ENCODE assay signal across 15 cellular contexts in the genomic region with DNA sequence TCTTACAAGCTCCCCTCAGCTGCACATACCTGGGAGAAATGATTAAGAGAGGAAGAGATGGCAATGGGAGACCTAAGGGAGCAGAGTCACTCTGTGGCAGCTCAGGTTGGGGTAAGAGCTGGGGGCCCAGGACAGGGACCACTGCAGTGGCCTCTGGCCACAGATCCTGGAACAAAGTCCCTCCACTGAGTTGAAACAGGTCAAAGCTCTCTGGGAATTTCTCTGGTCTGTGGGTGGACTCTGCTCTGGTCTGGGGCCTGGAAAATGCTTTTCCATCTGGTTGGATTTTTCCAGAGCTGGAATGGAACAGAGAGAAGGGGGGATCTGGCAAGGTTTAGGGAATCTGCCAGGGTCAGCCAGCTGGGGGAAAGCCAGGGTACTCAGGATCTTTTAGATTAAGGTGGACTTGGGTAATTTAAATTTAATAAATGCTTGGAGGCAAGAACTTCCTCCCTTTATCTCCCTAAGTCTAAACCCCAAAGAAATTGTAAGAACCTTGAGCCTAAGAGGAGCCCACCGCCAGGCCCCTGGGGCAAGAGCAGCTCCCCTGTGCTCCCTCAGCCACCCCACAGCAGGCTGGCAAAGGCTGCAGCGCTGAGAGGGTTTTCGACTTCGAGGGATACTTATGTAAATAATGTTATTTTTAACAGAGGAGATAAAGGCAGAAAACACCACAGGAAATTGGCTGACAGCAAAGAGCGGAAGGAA. TPM values are rescaled to one million over a fixed set of nuclear protein-coding genes. Genes with fewer than 3 reads are reported as not detected.
DNase-seq lines count a peak whose midpoint lies in the region; ATAC-seq, FAIRE-seq and TF ChIP-seq lines count a peak whose summit lies in the region.
"Had no signal": no experiment of that assay in that cellular context is flagged by ENCODE, and none has a peak within 500 bp of the region (broad histone marks: within the 10 kb centered on the region; RNA-seq: fewer than 3 reads in every experiment).

No MANE protein-coding gene starts in this region.

- peak overlapping the region in 1 of 2 experiments; percentile 16; a peak in 2 of 6 replicates for H3K27ac ChIP-seq in A549
- H3K27ac ChIP-seq in HEK293 (ENCODE audit: extremely low read depth, low read depth, low read length) = peak overlapping the region; percentile 71
- H3K27ac ChIP-seq: lower lobe of right lung, pancreas had no signal

- FAIRE-seq in A549 (lab: Jason Lieb, UNC) = no peak
- FAIRE-seq: H1, pancreas, urothelium cell line had no signal

- POLR2A ChIA-PET in A549 (lab: Yijun Ruan, JAX) = no interaction called here
- POLR2A ChIA-PET in HEK293 (lab: Yijun Ruan, JAX) = interaction anchor here (0.6 to 2.2 kb wide), 4 partner anchors 12 to 137 kb away, joined by 3 to 14 read pairs (median 7); a partner anchor contains a TSS
- POLR2A ChIA-PET in T-cell (lab: Charles Lee) = interaction anchor here in 1 of 2 donors (0.6 kb wide), 2 partner anchors 201 to 424 kb away, joined by 3 read pairs; no protein-coding TSS in a partner anchor

- H3K9me3 Mint-ChIP-seq in T-cell = no peaks in the 10 kb centered on the region
- H3K9me3 Mint-ChIP-seq in naive B cell = peaks cover 0 to 28% (median 5%) of the 10 kb centered on the region in 7 donors
- H3K9me3 Mint-ChIP-seq: activated naive CD8-positive, alpha-beta T cell treated with anti-CD3 and anti-CD28 coated beads for 36 hours had no signal

- no peak for TF ChIP-seq EP300 in A549 (IDR thresholded peaks at IDR 0.05)

- ATAC-seq in A549 (peak in 1 of 2 experiments; percentile 32; a peak in 3 of 6 replicates), T-cell (replicated peaks in 1 of 4) (peak in 1 of 4 experiments; percentile 7), naive B cell (ENCODE audit: low read depth in 2 of 2) (no peak)
- ATAC-seq: lower lobe of right lung, pancreas had no signal

- H3K4me3 ChIP-seq in A549 (no peak overlapping the region; the same call in 2 of the 3 replicates), HEK293 (ENCODE audit: low read depth, low read length) (no peak overlapping the region)
- H3K4me3 ChIP-seq: lower lobe of right lung, pancreas had no signal

- H3K36me3 Mint-ChIP-seq in T-cell (no peaks in the 10 kb centered on the region), naive B cell (peaks cover 0 to 30% of the 10 kb centered on the region in 2 donors)
- H3K36me3 Mint-ChIP-seq: activated naive CD8-positive, alpha-beta T cell treated with anti-CD3 and anti-CD28 coated beads for 36 hours had no signal

- TF ChIP-seq CTCF in A549 (IDR thresholded peaks at IDR 0.05) (no peak), HEK293 (tag by site-specific recombination; IDR thresholded peaks at IDR 0.05) (no peak)

- 42% methylated on average over 5 of the region's 5 CpGs for WGBS in A549 (ENCODE audit: missing lambda C conversion rate)

- DNase-seq in A549 (ENCODE audit: low read depth in 1 of 2, low spot score in 1 of 2) (no peak), T-cell (no peak), naive B cell (no peak), medulla oblongata (ENCODE audit: extremely low spot score) (no peak), NCI-H1930 (lab: John Stamatoyannopoulos, UW) (no peak), dedifferentiated amniotic fluid mesenchymal stem cell (ENCODE audit: extremely low spot score) (no peak)
- DNase-seq in stimulated activated CD4-positive, alpha-beta T cell treated with anti-CD3 and anti-CD28 coated beads, Interleukin-4, amount 100 ng/mL, for 1 hour = no peak
- DNase-seq: activated naive CD8-positive, alpha-beta T cell treated with anti-CD3 and anti-CD28 coated beads for 36 hours; lower lobe of right lung; pancreas had no signal

- no peak for TF ChIP-seq POLR2A in A549 (IDR thresholded peaks at IDR 0.05; ENCODE audit: low read length)

- H3K4me1 Mint-ChIP-seq in T-cell (peaks cover 34 to 58% (median 53%) of the 10 kb centered on the region in 3 donors), naive B cell (peaks cover 31 to 55% (median 38%) of the 10 kb centered on the region in 3 donors)

- H3K4me3 Mint-ChIP-seq in T-cell (peak overlapping the region in 2 of 3 donors; percentile 25 to 42), naive B cell (peak overlapping the region in 6 of 8 donors; percentile 13 to 64 (median 56))
- H3K4me3 Mint-ChIP-seq: activated naive CD8-positive, alpha-beta T cell treated with anti-CD3 and anti-CD28 coated beads for 36 hours had no signal

- H3K4me1 ChIP-seq in A549 (peaks cover 29% of the 10 kb centered on the region), HEK293 (ENCODE audit: control insufficient read depth, insufficient read depth, low read length) (peaks cover 38% of the 10 kb centered on the region)

- H3K27me3 Mint-ChIP-seq in T-cell (peaks cover 87 to 92% of the 10 kb centered on the region in 2 donors), naive B cell (peaks cover 76 to 96% (median 93%) of the 10 kb centered on the region in 3 donors)

- peak overlapping the region; percentile 87 for H3K4me2 ChIP-seq in A549

- no peaks in the 10 kb centered on the region for H3K36me3 ChIP-seq in HEK293 (ENCODE audit: control insufficient read depth in 2 of 2, insufficient read depth in 1 of 2, low read length in 2 of 2)
- H3K36me3 ChIP-seq: lower lobe of right lung, pancreas, WERI-Rb-1 had no signal

- no peaks in the 10 kb centered on the region for H3K9me3 ChIP-seq in A549
- no peaks in the 10 kb centered on the region for H3K9me3 ChIP-seq in HEK293 (ENCODE audit: control insufficient read depth, insufficient read depth, low read depth, low read length)
- H3K9me3 ChIP-seq: lower lobe of right lung, pancreas had no signal

- CTCF ChIA-PET in A549 (lab: Yijun Ruan, JAX) = interaction anchor here (0.5 to 5.8 kb wide), 34 partner anchors 13 to 393 kb away, joined by 3 to 171 read pairs (median 4); a partner anchor contains a TSS
- CTCF ChIA-PET in HEK293 (lab: Yijun Ruan, JAX) = interaction anchor here (0.6 to 5.8 kb wide), 25 partner anchors 11 to 379 kb away, joined by 3 to 88 read pairs (median 4); a partner anchor contains a TSS
- CTCF ChIA-PET in T-cell (lab: Charles Lee) = interaction anchor here (0.6 to 1.5 kb wide), 5 partner anchors 9 to 263 kb away, joined by 3 to 8 read pairs (median 3); a partner anchor contains a TSS

- H3K27ac Mint-ChIP-seq in T-cell = peak overlapping the region in 1 of 2 donors; percentile 27
- H3K27ac Mint-ChIP-seq in naive B cell = peak overlapping the region in 2 of 6 donors; percentile 83 to 95
- H3K27ac Mint-ChIP-seq: activated naive CD8-positive, alpha-beta T cell treated with anti-CD3 and anti-CD28 coated beads for 36 hours had no signal

- TF ChIP-seq RAD21 in A549 (conservative IDR thresholded peaks at IDR 0.05 in 1 of 2, IDR thresholded peaks at IDR 0.05 in 1 of 2) = no peak

TF ChIP-seq in A549, 52 proteins besides CTCF, POLR2A, EP300 and RAD21 (continues in another document):
- TF ChIP-seq KDM5A (IDR thresholded peaks at IDR 0.05) = no peak
- no peak for TF ChIP-seq FOSB (CRISPR knock-in tag; IDR thresholded peaks at IDR 0.05)
- TF ChIP-seq HOXB5 (CRISPR knock-in tag; IDR thresholded peaks at IDR 0.05) = no peak
- no peak for TF ChIP-seq FOXS1 (CRISPR knock-in tag; IDR thresholded peaks at IDR 0.05)
- TF ChIP-seq CBX8 (IDR thresholded peaks at IDR 0.05) = no peak

TF ChIP-seq in HEK293, 187 proteins besides CTCF, POLR2A, EP300 and RAD21 (continues in another document):
- TF ChIP-seq ZBTB1 (tag by site-specific recombination; IDR thresholded peaks at IDR 0.05) = no peak
- peak; percentile 37; the same call in 1 of the 2 replicates for TF ChIP-seq ZBTB8A (tag by site-specific recombination; IDR thresholded peaks at IDR 0.05)
- no peak for TF ChIP-seq KLF10 (tag by site-specific recombination; IDR thresholded peaks at IDR 0.05)

RNA-seq across cellular contexts. Expression of a gene that starts 3.7 kb away (rescaled TPM):
- polyA plus RNA-seq in A549 (2011; rRNA removed) = 2.5 and 2.9 TPM in 2 replicates
- 2.3 and 2.4 TPM in 2 replicates for polyA plus RNA-seq in A549 (2012; cell fraction: cytosol; rRNA removed)
- polyA plus RNA-seq in A549 (2012; cell fraction: nucleus; rRNA removed) = 1.7 and 2.0 TPM in 2 replicates
- polyA plus RNA-seq in A549 (2017; fragmentation: RNase III; extraction: RNeasy Plus Mini Kit Qiagen cat#74134 plus additional on column Dnase treatment) = 2.1 to 4.3 TPM (median 3.2 TPM) in 3 replicates
- 0.54 and 1.4 TPM in 2 replicates for polyA minus RNA-seq in A549 (2011; rRNA and poly(A)+ RNA removed)
- under 1 TPM in 1 of 5 donors, not detected in 4; 0.30 TPM for total RNA-seq in T-cell
- not detected for polyA plus RNA-seq in naive B cell (ENCODE audit: low read depth in 6 of 6)
- total RNA-seq: activated naive CD8-positive, alpha-beta T cell treated with anti-CD3 and anti-CD28 coated beads for 36 hours; H1; lower lobe of right lung had no signal
- polyA plus RNA-seq: H1 had no signal

RNA-seq across cellular contexts. Expression of a gene that starts 11.3 kb away (rescaled TPM):
- polyA plus RNA-seq in A549 (2011; rRNA removed) = 2.3 and 5.2 TPM in 2 replicates
- polyA plus RNA-seq in A549 (2012; cell fraction: cytosol; rRNA removed) = 5.7 and 8.3 TPM in 2 replicates
- 5.1 and 6.8 TPM in 2 replicates for polyA plus RNA-seq in A549 (2012; cell fraction: nucleus; rRNA removed)
- polyA plus RNA-seq in A549 (2017; fragmentation: RNase III; extraction: RNeasy Plus Mini Kit Qiagen cat#74134 plus additional on column Dnase treatment) = 5.7 to 6.6 TPM (median 6.2 TPM) in 3 replicates
- polyA minus RNA-seq in A549 (2011; rRNA and poly(A)+ RNA removed) = 0.29 and 0.88 TPM in 2 replicates
- not detected for total RNA-seq in T-cell
- not detected for polyA plus RNA-seq in naive B cell (ENCODE audit: low read depth in 6 of 6)
- total RNA-seq: activated naive CD8-positive, alpha-beta T cell treated with anti-CD3 and anti-CD28 coated beads for 36 hours; H1; lower lobe of right lung had no signal
- polyA plus RNA-seq: H1 had no signal

RNA-seq across cellular contexts. Expression of a gene that starts 13.9 kb away (rescaled TPM):
- polyA plus RNA-seq in A549 (2011; rRNA removed) (0.34 and 0.67 TPM in 2 replicates), A549 (2017; fragmentation: RNase III; extraction: RNeasy Plus Mini Kit Qiagen cat#74134 plus additional on column Dnase treatment) (0.35 to 0.71 TPM (median 0.71 TPM) in 3 replicates), naive B cell (ENCODE audit: low read depth in 6 of 6) (not detected)
- 0.13 and 0.19 TPM in 2 replicates for polyA plus RNA-seq in A549 (2012; cell fraction: cytosol; rRNA removed)
- polyA plus RNA-seq in A549 (2012; cell fraction: nucleus; rRNA removed) = 0.12 and 0.23 TPM in 2 replicates
- 0.15 and 0.17 TPM in 2 replicates for polyA minus RNA-seq in A549 (2011; rRNA and poly(A)+ RNA removed)
- not detected for total RNA-seq in T-cell
- total RNA-seq: activated naive CD8-positive, alpha-beta T cell treated with anti-CD3 and anti-CD28 coated beads for 36 hours; H1; lower lobe of right lung; pancreas had no signal
- polyA plus RNA-seq: H1, pancreas had no signal

RNA-seq across cellular contexts. Expression of a gene that starts 15.7 kb away (rescaled TPM):
- polyA plus RNA-seq in A549 (2011; rRNA removed) = 0.58 and 0.73 TPM in 2 replicates
- polyA plus RNA-seq in A549 (2012; cell fraction: cytosol; rRNA removed) = 0.28 and 0.41 TPM in 2 replicates
- 0.40 and 0.78 TPM in 2 replicates for polyA plus RNA-seq in A549 (2012; cell fraction: nucleus; rRNA removed)
- 0.45 to 0.54 TPM (median 0.45 TPM) in 3 replicates for polyA plus RNA-seq in A549 (2017; fragmentation: RNase III; extraction: RNeasy Plus Mini Kit Qiagen cat#74134 plus additional on column Dnase treatment)
- 0.15 and 0.29 TPM in 2 replicates for polyA minus RNA-seq in A549 (2011; rRNA and poly(A)+ RNA removed)
- total RNA-seq in T-cell = not detected
- polyA plus RNA-seq in naive B cell (ENCODE audit: low read depth in 6 of 6) = not detected
- total RNA-seq: activated naive CD8-positive, alpha-beta T cell treated with anti-CD3 and anti-CD28 coated beads for 36 hours; H1; HT1080; lower lobe of right lung; pancreas had no signal
- polyA plus RNA-seq: H1, pancreas had no signal

RNA-seq across cellular contexts. Expression of a gene that starts 20.1 kb away (rescaled TPM):
- 4.1 and 5.4 TPM in 2 replicates for polyA plus RNA-seq in A549 (2011; rRNA removed)
- 4.1 and 5.5 TPM in 2 replicates for polyA plus RNA-seq in A549 (2012; cell fraction: cytosol; rRNA removed)
- 2.0 and 2.4 TPM in 2 replicates for polyA plus RNA-seq in A549 (2012; cell fraction: nucleus; rRNA removed)
- 5.3 to 5.7 TPM (median 5.4 TPM) in 3 replicates for polyA plus RNA-seq in A549 (2017; fragmentation: RNase III; extraction: RNeasy Plus Mini Kit Qiagen cat#74134 plus additional on column Dnase treatment)
- 1.8 and 2.3 TPM in 2 replicates for polyA minus RNA-seq in A549 (2011; rRNA and poly(A)+ RNA removed)
- total RNA-seq in T-cell = not detected
- polyA plus RNA-seq in naive B cell (ENCODE audit: low read depth in 6 of 6) = not detected
- total RNA-seq: activated naive CD8-positive, alpha-beta T cell treated with anti-CD3 and anti-CD28 coated beads for 36 hours; H1; lower lobe of right lung; pancreas had no signal
- polyA plus RNA-seq: H1, pancreas had no signal
